ENCODE assay signal across 1 cellular context in the genomic region with DNA sequence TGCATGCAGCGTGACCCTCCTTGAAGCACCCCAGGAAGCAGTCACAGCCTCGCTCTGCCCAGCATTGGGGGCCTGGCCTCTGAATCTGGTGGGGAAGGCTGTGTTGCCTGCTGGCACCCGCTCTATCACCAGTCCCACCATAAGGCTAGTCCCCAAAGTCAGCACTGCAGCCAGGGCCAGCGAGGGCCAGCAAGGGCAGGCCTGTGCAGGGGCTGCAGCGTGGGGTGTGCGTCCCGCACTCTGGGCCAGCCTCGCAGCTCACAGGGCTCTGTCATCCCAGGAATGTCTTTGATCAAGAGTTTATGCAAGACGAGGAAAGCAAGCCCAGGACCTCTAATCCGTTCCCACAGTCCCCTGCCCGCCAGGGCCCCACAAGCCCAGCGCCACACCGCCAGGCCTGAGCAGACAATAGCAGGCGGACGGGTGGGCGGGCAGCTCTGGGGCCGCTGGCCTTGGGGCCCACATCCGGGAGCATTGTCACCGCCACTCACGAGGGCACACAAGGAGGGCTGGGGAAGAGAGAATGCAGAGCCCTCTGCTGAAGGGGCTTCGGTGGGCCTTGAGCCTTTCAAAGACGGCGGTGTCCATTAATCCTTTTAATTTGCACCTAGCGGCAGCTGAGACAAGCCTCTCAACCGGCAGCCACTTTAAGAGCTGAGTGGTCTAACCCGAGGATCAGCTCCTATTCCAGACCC.
TF ChIP-seq lines count a peak whose summit lies in the region.

No MANE protein-coding gene starts in this region.

TF ChIP-seq in endothelial cell of umbilical vein, 7 proteins besides CTCF, POLR2A, EP300 and RAD21:
- TF ChIP-seq GATA2 (IDR thresholded peaks at IDR 0.05; ENCODE audit: insufficient read depth, insufficient read length, low read depth, low read length) (no peak), EZH2 (IDR thresholded peaks at IDR 0.05; ENCODE audit: borderline replicate concordance, low read depth, low read length, severe bottlenecking) (no peak), FOS (IDR thresholded peaks at IDR 0.05; ENCODE audit: borderline replicate concordance, insufficient read depth, low read length) (no peak), JUN (IDR thresholded peaks at IDR 0.05; ENCODE audit: borderline replicate concordance, insufficient read depth, insufficient read length, low read depth) (no peak), MYC (IDR thresholded peaks at IDR 0.05; ENCODE audit: low read depth, low read length) (no peak), POLR2AphosphoS5 (IDR thresholded peaks at IDR 0.05; ENCODE audit: insufficient read depth, low read depth, low read length) (no peak)
- TF ChIP-seq, protein P1, sequence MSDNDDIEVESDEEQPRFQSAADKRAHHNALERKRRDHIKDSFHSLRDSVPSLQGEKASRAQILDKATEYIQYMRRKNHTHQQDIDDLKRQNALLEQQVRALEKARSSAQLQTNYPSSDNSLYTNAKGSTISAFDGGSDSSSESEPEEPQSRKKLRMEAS (IDR thresholded peaks at IDR 0.05; ENCODE audit: insufficient read depth, insufficient read length) = no peak
TF ChIP-seq in endothelial cell of umbilical vein: peak in this region for 0.
